In genomic region chr3:180881065-180881801, GRCh38 we compare ENCODE assay signal across 37 cellular contexts.
"Had no signal": no experiment of that assay in that cellular context is flagged by ENCODE, and none has a peak within 500 bp of the region (broad histone marks: within the 10 kb centered on the region; RNA-seq: fewer than 3 reads in every experiment).

No MANE protein-coding gene starts in this region.

- H3K36me3 Mint-ChIP-seq: activated CD4-positive, alpha-beta memory T cell treated with anti-CD3 and anti-CD28 coated beads for 36 hours; activated CD8-positive, alpha-beta memory T cell treated with anti-CD3 and anti-CD28 coated beads, Interleukin-2, amount 10 ng/mL, durations not matched to agents 7 days and 5 days; activated naive CD4-positive, alpha-beta T cell treated with anti-CD3 and anti-CD28 coated beads, Interleukin-2, amount 10 ng/mL, durations not matched to agents 7 days and 5 days; activated naive CD8-positive, alpha-beta T cell; brain had no signal

- FAIRE-seq: bronchial epithelial cell had no signal

- H3K9me3 Mint-ChIP-seq: activated CD4-positive, alpha-beta memory T cell treated with anti-CD3 and anti-CD28 coated beads for 36 hours; activated naive CD4-positive, alpha-beta T cell treated with anti-CD3 and anti-CD28 coated beads, Interleukin-2, amount 10 ng/mL, durations not matched to agents 7 days and 5 days; activated naive CD8-positive, alpha-beta T cell treated with anti-CD3 and anti-CD28 coated beads, Interleukin-2, amount 50 U/mL, for 24 hours had no signal

- H3K4me3 ChIP-seq: Peyer's patch, SJSA1 had no signal

- ATAC-seq: activated CD8-positive, alpha-beta memory T cell treated with anti-CD3 and anti-CD28 coated beads, Interleukin-2, amount 10 ng/mL, durations not matched to agents 7 days and 5 days; activated naive CD8-positive, alpha-beta T cell treated with anti-CD3 and anti-CD28 coated beads, Interleukin-2, amount 50 U/mL, for 24 hours; PC-3; SK-N-SH treated with all-trans-retinoic acid at 6 μM for 48 hours had no signal

- H3K27me3 Mint-ChIP-seq: brain had no signal

- H3K4me1 ChIP-seq: Peyer's patch, SJSA1 had no signal

- H3K9me3 ChIP-seq: Peyer's patch, SJSA1 had no signal

- H3K4me3 Mint-ChIP-seq: activated B cell treated with CpG ODN at 0.5 μM for 24 hours; activated CD4-positive, alpha-beta memory T cell treated with anti-CD3 and anti-CD28 coated beads for 36 hours; activated CD8-positive, alpha-beta memory T cell treated with anti-CD3 and anti-CD28 coated beads, Interleukin-2, amount 10 ng/mL, durations not matched to agents 7 days and 5 days; activated naive CD4-positive, alpha-beta T cell treated with anti-CD3 and anti-CD28 coated beads, Interleukin-2, amount 10 ng/mL, durations not matched to agents 7 days and 5 days; activated naive CD8-positive, alpha-beta T cell; activated naive CD8-positive, alpha-beta T cell treated with anti-CD3 and anti-CD28 coated beads, Interleukin-2, amount 50 U/mL, for 24 hours; brain had no signal

- H3K27ac Mint-ChIP-seq: activated B cell treated with CpG ODN at 0.5 μM for 24 hours; activated CD4-positive, alpha-beta memory T cell treated with anti-CD3 and anti-CD28 coated beads for 36 hours; activated CD8-positive, alpha-beta memory T cell treated with anti-CD3 and anti-CD28 coated beads, Interleukin-2, amount 10 ng/mL, durations not matched to agents 7 days and 5 days; activated naive CD4-positive, alpha-beta T cell treated with anti-CD3 and anti-CD28 coated beads, Interleukin-2, amount 10 ng/mL, durations not matched to agents 7 days and 5 days; activated naive CD8-positive, alpha-beta T cell; activated naive CD8-positive, alpha-beta T cell treated with anti-CD3 and anti-CD28 coated beads, Interleukin-2, amount 50 U/mL, for 24 hours; brain had no signal

- DNase-seq: activated B cell treated with CpG ODN at 0.5 μM for 24 hours; activated CD4-positive, alpha-beta memory T cell treated with anti-CD3 and anti-CD28 coated beads for 36 hours; activated CD4-positive, alpha-beta T cell treated with anti-CD3 and anti-CD28 coated beads for 4 hours; activated CD4-positive, alpha-beta T cell treated with anti-CD3 and anti-CD28 coated beads, Interleukin-2, amount 50 U/mL, for 1 hour; activated CD4-positive, CD25-positive, alpha-beta regulatory T cell treated with anti-CD3 and anti-CD28 coated beads, Interleukin-2, amount 50 U/mL, for 72 hours; activated CD8-positive, alpha-beta memory T cell treated with anti-CD3 and anti-CD28 coated beads for 24 hours; activated CD8-positive, alpha-beta memory T cell treated with anti-CD3 and anti-CD28 coated beads, Interleukin-2, amount 10 ng/mL, durations not matched to agents 7 days and 5 days; activated CD8-positive, alpha-beta memory T cell treated with anti-CD3 and anti-CD28 coated beads, Interleukin-2, amount 50 U/mL, for 48 hours; activated effector memory CD4-positive, alpha-beta T cell treated with Interleukin-2 at 50 U/mL for 16 hours; activated naive CD4-positive, alpha-beta T cell treated with anti-CD3 and anti-CD28 coated beads, Interleukin-2, amount 10 ng/mL, durations not matched to agents 7 days and 5 days; activated naive CD8-positive, alpha-beta T cell treated with anti-CD3 and anti-CD28 coated beads, Interleukin-2, amount 50 U/mL, for 24 hours; activated T-cell treated with anti-CD3 and anti-CD28 coated beads, Interleukin-2, amount 50 U/mL, for 48 hours; anterior cingulate cortex; caudate nucleus; cerebellar nuclear complex; NCI-H1092 treated with DMSO at 0.1 percent for 48 hours; NCI-H1417; NCI-H1694; NCI-H1930; NCI-H2227 treated with DMSO at 0.1 percent for 48 hours; NCI-H446; NCI-H510A treated with DMSO at 0.1 percent for 48 hours; NCI-H526 treated with DMSO at 0.1 percent for 48 hours; NK-92 treated with Interleukin-12 subunit alpha and Interleukin-12 subunit beta, amount 100 ng/mL, for 24 hours; PC-3; Peyer's patch; RPMI8226; SHP77 treated with DMSO at 0.1 percent for 48 hours; T-helper 1 cell; T-helper 2 cell; T-helper 9 cell had no signal

- H3K27me3 ChIP-seq: Peyer's patch, SJSA1 had no signal

- H3K36me3 ChIP-seq: Peyer's patch, SJSA1 had no signal

- H3K27ac ChIP-seq: Peyer's patch, SJSA1, VCaP had no signal

- H3K4me1 Mint-ChIP-seq: activated B cell treated with CpG ODN at 0.5 μM for 24 hours; activated CD8-positive, alpha-beta memory T cell treated with anti-CD3 and anti-CD28 coated beads, Interleukin-2, amount 10 ng/mL, durations not matched to agents 7 days and 5 days; activated naive CD4-positive, alpha-beta T cell treated with anti-CD3 and anti-CD28 coated beads, Interleukin-2, amount 10 ng/mL, durations not matched to agents 7 days and 5 days; activated naive CD8-positive, alpha-beta T cell treated with anti-CD3 and anti-CD28 coated beads, Interleukin-2, amount 50 U/mL, for 24 hours; brain had no signal
